ENCODE assay signal across 15 cellular contexts in the genomic region with DNA sequence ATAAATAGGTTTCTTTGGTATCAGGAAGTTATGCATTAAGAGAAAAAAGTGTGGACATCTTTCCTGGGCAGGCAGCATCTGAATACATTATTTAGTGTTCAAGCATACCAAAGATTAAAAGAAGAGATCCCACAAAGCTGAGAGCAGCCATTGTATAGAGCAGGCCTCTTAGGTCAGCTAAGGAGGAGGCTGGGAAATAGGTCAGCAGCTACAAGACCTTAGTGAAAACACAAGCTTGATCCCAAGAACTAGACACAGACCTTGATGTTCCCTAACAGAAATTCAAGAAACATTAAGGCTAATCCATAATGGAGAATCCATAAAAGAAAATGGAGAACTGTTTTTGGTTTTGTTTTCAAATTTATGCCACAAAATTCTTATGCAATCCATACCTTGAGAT.
DNase-seq lines count a peak whose midpoint lies in the region; ATAC-seq and TF ChIP-seq lines count a peak whose summit lies in the region.
"Had no signal": no experiment of that assay in that cellular context is flagged by ENCODE, and none has a peak within 500 bp of the region (broad histone marks: within the 10 kb centered on the region; RNA-seq: fewer than 3 reads in every experiment).

No MANE protein-coding gene starts in this region.

- POLR2A ChIA-PET in Panc1 (lab: Charles Lee), result no interaction called here
- POLR2A ChIA-PET in HEK293T (lab: Yijun Ruan, JAX), result no interaction called here

- TF ChIP-seq CTCF in 22Rv1 (IDR thresholded peaks at IDR 0.05) (no peak), Panc1 (IDR thresholded peaks at IDR 0.05) (no peak), hepatocyte (IDR thresholded peaks at IDR 0.05; ENCODE audit: poor library complexity) (no peak)

- no peaks in the 10 kb centered on the region for H3K9me2 ChIP-seq in hepatocyte (replicated peaks; ENCODE audit: insufficient read depth)

- BruUV-seq in Panc1 (replicated peaks; lab: Mats Ljungman, UMichigan), result no TSS peak

- DNase-seq in Panc1 (ENCODE audit: low read depth, low spot score) (no peak), hepatocyte (ENCODE audit: low spot score) (no peak), sciatic nerve (ENCODE audit: low spot score) (no peak), epidermal melanocyte (ENCODE audit: insufficient read length, low spot score) (no peak), Ammon's horn (ENCODE audit: low spot score) (no peak), HEK293T (ENCODE audit: extremely low spot score) (no peak)
- no peak for DNase-seq in stimulated activated CD4-positive, alpha-beta T cell treated with anti-CD3 and anti-CD28 coated beads, Interleukin-2, amount 100 ng/mL, for 48 hours
- DNase-seq: CD4-positive, alpha-beta T cell; MM.1S; NCI-H1105 treated with DMSO at 0.1 percent for 48 hours; NCI-H187 treated with DMSO at 0.1 percent for 48 hours; Peyer's patch; SHP77 treated with DMSO at 0.1 percent for 48 hours had no signal

- H3K4me2 ChIP-seq in hepatocyte, result peak overlapping the region; percentile 2

- CTCF ChIA-PET in Panc1 (lab: Charles Lee) (no interaction called here), HEK293T (lab: Yijun Ruan, JAX) (no interaction called here)

- H3K36me3 ChIP-seq in Panc1 (ENCODE audit: control insufficient read depth, insufficient read depth, low read length) (no peaks in the 10 kb centered on the region), hepatocyte (replicated peaks; ENCODE audit: insufficient read depth, low read depth) (no peaks in the 10 kb centered on the region)
- H3K36me3 ChIP-seq: Peyer's patch had no signal

- in situ Hi-C loops in Panc1 (cut with HindIII; ENCODE audit: low pct_unique_long_range_greater_than_20kb, low sequenced_read_pairs), result no loop called here

- H3K4me1 ChIP-seq in Panc1 (ENCODE audit: control insufficient read depth, insufficient read depth, low read length) (no peaks in the 10 kb centered on the region; the same call in 1 of the 2 replicates), hepatocyte (ENCODE audit: insufficient read depth) (peaks cover 14% of the 10 kb centered on the region)

- ATAC-seq in Panc1, result no peak
- peak; percentile 44 for ATAC-seq in sciatic nerve
- ATAC-seq: HepG2 had no signal

- H3K9me3 ChIP-seq in Panc1 (ENCODE audit: control insufficient read depth, insufficient read depth, low read depth, low read length) (peaks cover 8% of the 10 kb centered on the region; the same call in 1 of the 2 replicates), hepatocyte (ENCODE audit: low read depth) (no peaks in the 10 kb centered on the region)

- H3K79me2 ChIP-seq in hepatocyte, result no peaks in the 10 kb centered on the region

- no peaks in the 10 kb centered on the region for H3K27me3 ChIP-seq in Panc1 (ENCODE audit: control insufficient read depth, insufficient read depth, low read length)
- no peaks in the 10 kb centered on the region for H3K27me3 ChIP-seq in hepatocyte
- H3K27me3 ChIP-seq: Peyer's patch had no signal

- H2AFZ ChIP-seq in hepatocyte, result peak overlapping the region; percentile 41

- peak overlapping the region; percentile 17; the same call in 1 of the 2 replicates for H3K27ac ChIP-seq in 22Rv1
- H3K27ac ChIP-seq in Panc1 (ENCODE audit: low read length), result peak overlapping the region; percentile 39; the same call in 1 of the 2 replicates
- peak overlapping the region; percentile 33 for H3K27ac ChIP-seq in hepatocyte
- H3K27ac ChIP-seq: Peyer's patch had no signal

- H4K20me1 ChIP-seq in hepatocyte (ENCODE audit: insufficient read depth, poor library complexity, severe bottlenecking), result no peaks in the 10 kb centered on the region

- intact Hi-C loops in Panc1 (cut with micrococcal nuclease; ENCODE audit: unreplicated experiment) (no loop called here), sciatic nerve (cut with DNase I) (no loop called here)

- H3K4me3 ChIP-seq in Panc1 (ENCODE audit: low read depth in 2 of 2, low read length in 2 of 2) (no peak overlapping the region), hepatocyte (no peak overlapping the region)
- H3K4me3 ChIP-seq: Peyer's patch had no signal

TF ChIP-seq in HEK293T, 16 proteins besides CTCF, POLR2A, EP300 and RAD21:
- TF ChIP-seq LEF1 (IDR thresholded peaks at IDR 0.05; ENCODE audit: borderline replicate concordance) (no peak), BHLHE40 (IDR thresholded peaks at IDR 0.05; ENCODE audit: borderline replicate concordance) (no peak), CTBP1 (IDR thresholded peaks at IDR 0.05; ENCODE audit: borderline replicate concordance) (no peak), ZNF384 (IDR thresholded peaks at IDR 0.05) (no peak), FOXM1 (IDR thresholded peaks at IDR 0.05; ENCODE audit: borderline replicate concordance) (no peak), SUZ12 (IDR thresholded peaks at IDR 0.05) (no peak), L3MBTL2 (conservative IDR thresholded peaks at IDR 0.05) (no peak), NFRKB (IDR thresholded peaks at IDR 0.05) (no peak), FOXK2 (IDR thresholded peaks at IDR 0.05) (no peak), SP1 (IDR thresholded peaks at IDR 0.05) (no peak), ELF4 (IDR thresholded peaks at IDR 0.05) (no peak), ARNT (IDR thresholded peaks at IDR 0.05) (no peak)
- TF ChIP-seq, protein P1, sequence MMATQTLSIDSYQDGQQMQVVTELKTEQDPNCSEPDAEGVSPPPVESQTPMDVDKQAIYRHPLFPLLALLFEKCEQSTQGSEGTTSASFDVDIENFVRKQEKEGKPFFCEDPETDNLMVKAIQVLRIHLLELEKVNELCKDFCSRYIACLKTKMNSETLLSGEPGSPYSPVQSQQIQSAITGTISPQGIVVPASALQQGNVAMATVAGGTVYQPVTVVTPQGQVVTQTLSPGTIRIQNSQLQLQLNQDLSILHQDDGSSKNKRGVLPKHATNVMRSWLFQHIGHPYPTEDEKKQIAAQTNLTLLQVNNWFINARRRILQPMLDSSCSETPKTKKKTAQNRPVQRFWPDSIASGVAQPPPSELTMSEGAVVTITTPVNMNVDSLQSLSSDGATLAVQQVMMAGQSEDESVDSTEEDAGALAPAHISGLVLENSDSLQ (IDR thresholded peaks at IDR 0.05), result no peak
